Comparison of ENCODE assay signal across 8 cellular contexts in genomic region chr2:234544659-234545611, GRCh38. TPM values are rescaled to one million over a fixed set of nuclear protein-coding genes. Genes with fewer than 3 reads are reported as not detected.
DNase-seq lines count a peak whose midpoint lies in the region; ATAC-seq, FAIRE-seq and TF ChIP-seq lines count a peak whose summit lies in the region.

No MANE protein-coding gene starts in this region.

- H2AFZ ChIP-seq in endothelial cell of umbilical vein (ENCODE audit: low read depth, low read length), result no peak overlapping the region

- no peak overlapping the region for H3K27ac Mint-ChIP-seq in naive B cell
- no peak overlapping the region for H3K27ac Mint-ChIP-seq in stimulated activated memory B cell treated with anti-CD40 and anti-IgM and Interleukin-4, amounts not matched to agents 10 μg/mL and 1 μg/mL and 100 μg/mL, for 72 hours

- FAIRE-seq in endothelial cell of umbilical vein (lab: Jason Lieb, UNC), result peak; percentile 60

- no peaks in the 10 kb centered on the region for H3K36me3 ChIP-seq in endothelial cell of umbilical vein (ENCODE audit: control insufficient read depth in 2 of 2, extremely low read depth in 1 of 2, insufficient read depth in 2 of 2, low read length in 2 of 2)

- no peaks in the 10 kb centered on the region for H3K9me1 ChIP-seq in endothelial cell of umbilical vein (replicated peaks; ENCODE audit: control insufficient read depth, extremely low read depth, insufficient read depth, low read length)

- peaks cover 0 to 6% (median 5%) of the 10 kb centered on the region in 3 donors for H3K4me1 Mint-ChIP-seq in naive B cell
- H3K4me1 Mint-ChIP-seq in stimulated activated memory B cell treated with anti-CD40 and anti-IgM and Interleukin-4, amounts not matched to agents 10 μg/mL and 1 μg/mL and 100 μg/mL, for 72 hours, result no peaks in the 10 kb centered on the region

- CTCF ChIA-PET in endothelial cell of umbilical vein (lab: Charles Lee), result interaction anchor here (0.6 to 8.4 kb wide), 93 partner anchors 9 to 1049 kb away, joined by 3 to 216 read pairs (median 4); partner anchors contain the start of gene ARL4C

- peaks cover 49 to 60% (median 49%) of the 10 kb centered on the region in 3 donors for H3K27me3 Mint-ChIP-seq in naive B cell
- H3K27me3 Mint-ChIP-seq in stimulated activated memory B cell treated with anti-CD40 and anti-IgM and Interleukin-4, amounts not matched to agents 10 μg/mL and 1 μg/mL and 100 μg/mL, for 72 hours, result peaks cover 64% of the 10 kb centered on the region

- H3K4me3 ChIP-seq in HFF-Myc (replicated peaks; ENCODE audit: low read depth, low read length) (no peak overlapping the region), endothelial cell of umbilical vein (replicated peaks in 1 of 3; ENCODE audit: insufficient read depth in 1 of 3, low read depth in 1 of 3, low read length in 3 of 3) (no peak overlapping the region)

- TF ChIP-seq POLR2A in endothelial cell of umbilical vein (IDR thresholded peaks at IDR 0.05; ENCODE audit: low read depth, low read length), result no peak

- DNase-seq in Daoy (ENCODE audit: low read depth) (peak; percentile 83), HFF-Myc (ENCODE audit: extremely low read depth, low read depth) (peak; percentile 19), NCI-H69 (lab: John Stamatoyannopoulos, UW) (peak; percentile 44), endothelial cell of umbilical vein (ENCODE audit: low read depth, low spot score) (peak; percentile 38), naive B cell (peak; percentile 62)
- peak; percentile 28 to 62 for DNase-seq in activated CD8-positive, alpha-beta memory T cell treated with anti-CD3 and anti-CD28 coated beads for 1 hour (ENCODE audit: extremely low read depth in 1 of 2, low read depth in 1 of 2)

- H3K27me3 ChIP-seq in endothelial cell of umbilical vein (ENCODE audit: control insufficient read depth in 2 of 2, insufficient read depth in 2 of 2, low read length in 2 of 2), result peaks cover 0 to 6% of the 10 kb centered on the region in 2 experiments

- ATAC-seq in naive B cell (ENCODE audit: low read depth in 2 of 2) (peak; percentile 69 to 85), GM18519 (IDR thresholded peaks at IDR 0.05; ENCODE audit: low FRiP score, unreplicated experiment) (no peak)
- ATAC-seq in stimulated activated memory B cell treated with anti-CD40 and anti-IgM and Interleukin-4, amounts not matched to agents 10 μg/mL and 1 μg/mL and 100 μg/mL, for 72 hours, result peak; percentile 70

- peak overlapping the region; percentile 18 for H3K4me2 ChIP-seq in endothelial cell of umbilical vein (ENCODE audit: insufficient read depth, low read length)

- H3K79me2 ChIP-seq in endothelial cell of umbilical vein (ENCODE audit: control insufficient read depth, insufficient read depth, low read length), result no peaks in the 10 kb centered on the region

- H3K9me3 Mint-ChIP-seq in naive B cell, result peaks cover 0 to under 1% (median 0%) of the 10 kb centered on the region in 7 donors
- H3K9me3 Mint-ChIP-seq in stimulated activated memory B cell treated with anti-CD40 and anti-IgM and Interleukin-4, amounts not matched to agents 10 μg/mL and 1 μg/mL and 100 μg/mL, for 72 hours, result no peaks in the 10 kb centered on the region

- BruUV-seq in endothelial cell of umbilical vein (replicated peaks; lab: Mats Ljungman, UMichigan), result no TSS peak

- no peaks in the 10 kb centered on the region for H3K9me3 ChIP-seq in endothelial cell of umbilical vein (replicated peaks; ENCODE audit: control insufficient read depth, insufficient read depth, low read length)

- dilution Hi-C loops in endothelial cell of umbilical vein (cut with MboI; ENCODE audit: extremely low pct_ligation_motif_present, low sequenced_read_pairs), result no loop called here

- intact Hi-C loops in endothelial cell of umbilical vein (cut with micrococcal nuclease), result loop anchor here (1.0 kb wide), 5 partner anchors 45 to 569 kb away; no protein-coding TSS in a partner anchor

- POLR2A ChIA-PET in endothelial cell of umbilical vein (lab: Charles Lee), result no interaction called here

- no peak overlapping the region for H3K27ac ChIP-seq in endothelial cell of umbilical vein (ENCODE audit: insufficient read depth, low read depth, low read length)

- no peak overlapping the region for H3K9ac ChIP-seq in endothelial cell of umbilical vein (replicated peaks; ENCODE audit: extremely low read depth, insufficient read depth, low read length)

- H3K4me3 Mint-ChIP-seq in naive B cell, result no peak overlapping the region
- H3K4me3 Mint-ChIP-seq in stimulated activated memory B cell treated with anti-CD40 and anti-IgM and Interleukin-4, amounts not matched to agents 10 μg/mL and 1 μg/mL and 100 μg/mL, for 72 hours, result no peak overlapping the region

- peak; percentile 90 for TF ChIP-seq CTCF in HFF-Myc (IDR thresholded peaks at IDR 0.05; ENCODE audit: low read depth, low read length, missing control alignments)
- peak; percentile 71 to 96 for TF ChIP-seq CTCF in endothelial cell of umbilical vein (IDR thresholded peaks at IDR 0.05; ENCODE audit: extremely low read depth in 1 of 2, insufficient read depth in 1 of 2, low read depth in 1 of 2, low read length in 2 of 2)

- H3K4me1 ChIP-seq in endothelial cell of umbilical vein (ENCODE audit: control insufficient read depth, extremely low read depth, insufficient read depth, low read length), result peaks cover 6% of the 10 kb centered on the region

- no peaks in the 10 kb centered on the region for H4K20me1 ChIP-seq in endothelial cell of umbilical vein (replicated peaks; ENCODE audit: control insufficient read depth, extremely low read depth, insufficient read depth, low read length)

- H3K36me3 Mint-ChIP-seq in naive B cell, result no peaks in the 10 kb centered on the region
- no peaks in the 10 kb centered on the region for H3K36me3 Mint-ChIP-seq in stimulated activated memory B cell treated with anti-CD40 and anti-IgM and Interleukin-4, amounts not matched to agents 10 μg/mL and 1 μg/mL and 100 μg/mL, for 72 hours

TF ChIP-seq in endothelial cell of umbilical vein, 7 proteins besides CTCF, POLR2A, EP300 and RAD21:
- TF ChIP-seq MAX (IDR thresholded peaks at IDR 0.05; ENCODE audit: insufficient read depth, insufficient read length), result no peak
- no peak for TF ChIP-seq GATA2 (IDR thresholded peaks at IDR 0.05; ENCODE audit: insufficient read depth, insufficient read length, low read depth, low read length)
- no peak for TF ChIP-seq FOS (IDR thresholded peaks at IDR 0.05; ENCODE audit: borderline replicate concordance, insufficient read depth, low read length)
- TF ChIP-seq MYC (IDR thresholded peaks at IDR 0.05; ENCODE audit: low read depth, low read length), result no peak
- TF ChIP-seq POLR2AphosphoS5 (IDR thresholded peaks at IDR 0.05; ENCODE audit: insufficient read depth, low read depth, low read length), result no peak
- no peak for TF ChIP-seq EZH2 (IDR thresholded peaks at IDR 0.05; ENCODE audit: borderline replicate concordance, low read depth, low read length, severe bottlenecking)
- TF ChIP-seq JUN (IDR thresholded peaks at IDR 0.05; ENCODE audit: borderline replicate concordance, insufficient read depth, insufficient read length, low read depth), result no peak

RNA-seq across cellular contexts. Expression of gene ARL4C, which starts 48.1 kb away (rescaled TPM):
- 40.4 and 42.6 TPM in 2 replicates for total RNA-seq in Daoy (2014; rRNA removed; shearing (Covaris generic))
- 8.3 and 10.5 TPM in 2 replicates for total RNA-seq in endothelial cell of umbilical vein
- polyA plus RNA-seq in endothelial cell of umbilical vein (4.7 and 5.5 TPM in 2 replicates), naive B cell (ENCODE audit: low read depth in 6 of 6) (10 to 100 TPM; 18.2 to 37.1 (median 28.5) TPM)
- polyA plus RNA-seq in endothelial cell of umbilical vein (2011; cell fraction: cytosol; rRNA removed), result 3.9 and 4.9 TPM in 2 replicates
- polyA plus RNA-seq in endothelial cell of umbilical vein (2011; cell fraction: nucleus; rRNA removed), result 4.9 and 5.7 TPM in 2 replicates
- 10.0 and 11.3 TPM in 2 replicates for polyA plus RNA-seq in endothelial cell of umbilical vein (2012)
- polyA minus RNA-seq in endothelial cell of umbilical vein, result 6.0 and 6.1 TPM in 2 replicates
- polyA minus RNA-seq in endothelial cell of umbilical vein (2011; cell fraction: cytosol; rRNA and poly(A)+ RNA removed), result not detected
- 5.5 and 6.3 TPM in 2 replicates for polyA minus RNA-seq in endothelial cell of umbilical vein (2011; cell fraction: nucleus; rRNA and poly(A)+ RNA removed)

Comparison
In these comparisons a context has a peak if more than half of its experiments do, and no peak if none do; other contexts are left out.
1. DNase-seq: peak in every context shown above with its lines; median percentile 83 in Daoy; 62 in naive B cell; 45 in activated CD8-positive, alpha-beta memory T cell treated with anti-CD3 and anti-CD28 coated beads for 1 hour; 44 in NCI-H69; 38 in endothelial cell of umbilical vein; 19 in HFF-Myc.